ENCODE assay signal across 15 cellular contexts in the genomic region with DNA sequence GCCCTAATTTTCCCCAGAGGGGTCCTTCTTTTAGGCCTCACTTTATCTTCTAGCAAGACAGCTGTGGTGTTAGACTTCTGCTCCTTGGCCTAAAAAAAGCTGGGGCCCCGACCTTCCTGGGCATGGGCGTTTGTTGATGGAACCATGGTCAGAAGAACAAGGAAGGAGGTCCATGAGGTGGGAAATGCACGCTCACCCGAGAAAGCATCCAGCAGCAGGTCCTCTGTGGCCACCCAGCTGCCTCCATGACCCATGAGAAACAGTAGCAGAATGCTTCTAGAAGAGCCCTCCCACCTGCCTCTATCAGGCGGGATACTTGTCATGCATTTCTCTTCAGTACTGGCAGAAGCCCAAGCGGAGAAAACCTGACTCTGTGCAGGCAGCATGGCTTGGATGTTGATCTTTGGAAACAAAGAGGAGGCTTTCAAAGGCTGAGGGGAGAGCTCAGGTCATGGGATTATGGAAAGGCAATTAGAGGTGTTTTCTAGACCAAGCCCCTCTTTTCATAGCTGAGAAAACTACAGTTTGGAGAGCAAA.
DNase-seq lines count a peak whose midpoint lies in the region; ATAC-seq lines count a peak whose summit lies in the region.
"Had no signal": no experiment of that assay in that cellular context is flagged by ENCODE, and none has a peak within 500 bp of the region (broad histone marks: within the 10 kb centered on the region; RNA-seq: fewer than 3 reads in every experiment).

No MANE protein-coding gene starts in this region.

- H3K4me1 Mint-ChIP-seq in naive thymus-derived CD8-positive, alpha-beta T cell: peaks cover 27 to 58% (median 45%) of the 10 kb centered on the region in 4 donors

- peaks cover 0 to 4% (median 0%) of the 10 kb centered on the region in 9 donors for H3K9me3 Mint-ChIP-seq in naive thymus-derived CD8-positive, alpha-beta T cell
- H3K9me3 Mint-ChIP-seq: T-helper 1 cell treated with Interleukin-12 subunit alpha and Interleukin-12 subunit beta and Interleukin-4 antibody, amounts not matched to agents 30 μg/mL and 1 μg/mL, for 36 hours had no signal

- H3K27me3 Mint-ChIP-seq in naive thymus-derived CD8-positive, alpha-beta T cell: no peaks in the 10 kb centered on the region

- H3K27ac Mint-ChIP-seq in naive thymus-derived CD8-positive, alpha-beta T cell: no peak overlapping the region
- H3K27ac Mint-ChIP-seq: GM23338; T-helper 1 cell treated with Interleukin-12 subunit alpha and Interleukin-12 subunit beta and Interleukin-4 antibody, amounts not matched to agents 30 μg/mL and 1 μg/mL, for 36 hours had no signal

- POLR2A ChIA-PET in naive thymus-derived CD8-positive, alpha-beta T cell (lab: Charles Lee): no interaction called here

- intact Hi-C loops in Right ventricle myocardium superior (cut with DNase I) (no loop called here), left cardiac atrium (cut with DNase I) (no loop called here)

- ATAC-seq in Right ventricle myocardium superior (ENCODE audit: poor library complexity) (peak; percentile 46), left cardiac atrium (no peak), GM21515 (IDR thresholded peaks at IDR 0.05; ENCODE audit: unreplicated experiment) (no peak)
- no peak for ATAC-seq in naive thymus-derived CD8-positive, alpha-beta T cell
- ATAC-seq: GM23338, K562 had no signal

- DNase-seq in Right ventricle myocardium superior (peak; percentile 27), left cardiac atrium (no peak), NCI-H2029 (lab: John Stamatoyannopoulos, UW) (peak; percentile 40), cerebellar cortex (ENCODE audit: low spot score) (peak; percentile 47), NCI-H2081 (lab: John Stamatoyannopoulos, UW) (no peak)
- no peak for DNase-seq in naive thymus-derived CD8-positive, alpha-beta T cell
- DNase-seq: DMS53, GDM1, NCI-H146, NCI-H524 treated with DMSO at 0.1 percent for 48 hours, PC-9 had no signal

- H3K36me3 Mint-ChIP-seq in naive thymus-derived CD8-positive, alpha-beta T cell: peaks cover 5 to 55% (median 41%) of the 10 kb centered on the region in 3 donors

- no peak overlapping the region for H3K4me3 Mint-ChIP-seq in naive thymus-derived CD8-positive, alpha-beta T cell
- H3K4me3 Mint-ChIP-seq: GM23338; T-helper 1 cell treated with Interleukin-12 subunit alpha and Interleukin-12 subunit beta and Interleukin-4 antibody, amounts not matched to agents 30 μg/mL and 1 μg/mL, for 36 hours had no signal

Comparison
In these comparisons a context has a peak if more than half of its experiments do, and no peak if none do; other contexts are left out.
1. DNase-seq: peak in Right ventricle myocardium superior (single experiment), NCI-H2029 (single experiment) and cerebellar cortex (single experiment); none in left cardiac atrium (single experiment), NCI-H2081 (0 of 2) and naive thymus-derived CD8-positive, alpha-beta T cell (0 of 10).